ENCODE assay signal across 13 cellular contexts in the genomic region with DNA sequence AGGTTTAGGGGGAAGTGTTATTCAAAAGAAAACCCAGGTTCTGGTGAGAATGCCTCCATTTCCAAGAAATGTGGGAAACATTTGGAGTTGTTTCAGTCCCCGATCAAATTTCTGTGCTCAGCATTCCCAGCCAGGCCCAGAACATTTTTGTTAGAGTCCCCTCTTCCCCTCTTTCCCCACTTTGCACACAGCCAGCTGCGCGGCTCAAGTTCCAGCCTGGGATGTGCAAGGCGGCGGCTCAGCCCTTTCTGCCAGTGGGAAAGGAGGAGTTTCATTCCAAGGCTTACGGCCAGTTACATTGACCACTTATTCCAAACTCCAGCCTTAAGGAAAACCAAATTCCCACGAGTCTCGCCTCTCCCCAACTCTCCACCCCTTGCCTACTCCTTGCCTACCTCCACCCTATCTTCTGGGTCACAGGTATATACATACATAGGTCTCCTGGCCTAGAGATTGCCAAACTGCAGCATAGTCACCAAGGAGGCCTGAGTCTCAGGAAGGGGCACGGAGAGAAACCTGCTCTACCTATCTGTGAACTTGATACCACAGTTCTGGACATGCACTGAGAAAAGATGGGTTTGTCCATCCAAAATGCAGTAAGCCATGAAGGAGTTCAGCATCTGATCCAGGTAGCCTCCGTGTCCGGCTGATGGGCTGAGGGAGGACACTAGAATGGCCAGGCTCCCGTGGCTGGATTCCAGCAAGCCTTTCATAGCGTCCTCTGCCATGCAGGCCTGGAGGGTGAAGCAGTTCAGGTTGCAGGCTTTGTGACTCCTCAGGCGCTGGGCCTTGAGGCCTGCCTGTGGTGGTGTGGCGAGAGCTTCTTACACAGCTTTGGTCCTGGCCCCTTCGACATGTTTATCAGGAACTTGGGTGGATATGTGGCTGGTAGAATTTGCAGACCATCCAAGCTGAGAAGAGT.
DNase-seq lines count a peak whose midpoint lies in the region; ATAC-seq and TF ChIP-seq lines count a peak whose summit lies in the region.
"Had no signal": no experiment of that assay in that cellular context is flagged by ENCODE, and none has a peak within 500 bp of the region (broad histone marks: within the 10 kb centered on the region; RNA-seq: fewer than 3 reads in every experiment).

No MANE protein-coding gene starts in this region.

- H3K56ac ChIP-seq in mesendoderm (ENCODE audit: low read length): no peak overlapping the region

- no peaks in the 10 kb centered on the region for H3K79me1 ChIP-seq in mesendoderm (ENCODE audit: low read length)

- H3K27me3 Mint-ChIP-seq in osteocyte (ENCODE audit: unreplicated experiment): no peaks in the 10 kb centered on the region
- H3K27me3 Mint-ChIP-seq: central memory CD8-positive, alpha-beta T cell had no signal

- no peaks in the 10 kb centered on the region for H3K79me2 ChIP-seq in mesendoderm (ENCODE audit: control insufficient read depth, insufficient read depth, low read length)

- H3K27ac Mint-ChIP-seq in osteocyte (ENCODE audit: unreplicated experiment): peak overlapping the region; percentile 71

- H3K9ac ChIP-seq in mesendoderm (ENCODE audit: low read length): no peak overlapping the region

- no peak overlapping the region for H2BK15ac ChIP-seq in mesendoderm (replicated peaks; ENCODE audit: low read depth)

- 84 to 89% (median 86%) methylated on average over 16 of the region's 16 CpGs for WGBS in heart left ventricle, 4 donors
- WGBS in mesendoderm (ENCODE audit: extremely low coverage, insufficient coverage, low lambda C conversion rate): no CpG with 5 or more reads among the region's 16 CpGs

- H3K4ac ChIP-seq in mesendoderm (ENCODE audit: low read depth, low read length): no peak overlapping the region

- peak in 2 of 4 donors; percentile 11 to 21 for ATAC-seq in heart left ventricle
- ATAC-seq: GM12878 had no signal

- no peak overlapping the region for H2BK5ac ChIP-seq in mesendoderm (ENCODE audit: low read length)

- H3K27me3 ChIP-seq in ascending aorta (no peaks in the 10 kb centered on the region), heart left ventricle (no peaks in the 10 kb centered on the region), vagina (no peaks in the 10 kb centered on the region), WERI-Rb-1 (ENCODE audit: insufficient read depth, low read depth, severe bottlenecking) (no peaks in the 10 kb centered on the region), mesendoderm (ENCODE audit: insufficient read depth, low read length, poor library complexity) (no peaks in the 10 kb centered on the region)

- no peaks in the 10 kb centered on the region for H3K9me3 Mint-ChIP-seq in osteocyte (ENCODE audit: unreplicated experiment)
- H3K9me3 Mint-ChIP-seq: central memory CD8-positive, alpha-beta T cell had no signal

- peaks cover 28 to 64% of the 10 kb centered on the region in 2 donors for H3K4me1 ChIP-seq in ascending aorta
- H3K4me1 ChIP-seq in heart left ventricle: peaks cover 12 to 82% (median 63%) of the 10 kb centered on the region in 12 donors
- H3K4me1 ChIP-seq in vagina: peaks cover 72% of the 10 kb centered on the region
- no peaks in the 10 kb centered on the region for H3K4me1 ChIP-seq in mesendoderm (ENCODE audit: control insufficient read depth, low read depth, low read length)

- H3K4me3 ChIP-seq in ascending aorta: no peak overlapping the region
- no peak overlapping the region for H3K4me3 ChIP-seq in heart left ventricle
- no peak overlapping the region for H3K4me3 ChIP-seq in vagina
- no peak overlapping the region for H3K4me3 ChIP-seq in WERI-Rb-1 (ENCODE audit: low read depth, low read length)
- H3K4me3 ChIP-seq in mesendoderm (ENCODE audit: low read length): no peak overlapping the region
- H3K4me3 ChIP-seq: GM12878 had no signal

- no peaks in the 10 kb centered on the region for H3K36me3 Mint-ChIP-seq in osteocyte (ENCODE audit: unreplicated experiment)

- H4K5ac ChIP-seq in mesendoderm (ENCODE audit: low read length): no peak overlapping the region

- no peak for DNase-seq in ascending aorta (ENCODE audit: low spot score in 2 of 2)
- DNase-seq in heart left ventricle: peak in 1 of 5 donors; percentile 69
- DNase-seq in osteocyte (ENCODE audit: extremely low spot score, unreplicated experiment): no peak
- no peak for DNase-seq in vagina (ENCODE audit: extremely low spot score in 2 of 2)
- no peak for DNase-seq in WERI-Rb-1
- DNase-seq in activated naive CD4-positive, alpha-beta T cell treated with anti-CD3 and anti-CD28 coated beads, Interleukin-2, amount 50 U/mL, for 16 hours: no peak
- DNase-seq in mesendoderm: no peak
- DNase-seq: activated T-cell treated with anti-CD3 and anti-CD28 coated beads, Interleukin-2, amount 50 U/mL, for 1 hour; glutamatergic neuron; NCI-H446 treated with DMSO at 0.1 percent for 48 hours; small intestine had no signal

- peaks cover 71% of the 10 kb centered on the region for H3K4me1 Mint-ChIP-seq in osteocyte (ENCODE audit: unreplicated experiment)

- intact Hi-C loops in ascending aorta (cut with DNase I): no loop called here
- intact Hi-C loops in heart left ventricle (cut with DNase I): loop anchor here in 6 of 10 donors (2.0 to 10.0 kb wide), 7 partner anchors 40 to 155 kb away; a partner anchor contains a TSS
- intact Hi-C loops in vagina (cut with DNase I): loop anchor here (5.0 kb wide), 1 partner anchor 155 kb away; a partner anchor contains a TSS

- H2AK5ac ChIP-seq in mesendoderm (ENCODE audit: low read length): no peak overlapping the region

- TF ChIP-seq POLR2A in heart left ventricle (IDR thresholded peaks at IDR 0.05) (no peak), vagina (IDR thresholded peaks at IDR 0.05) (no peak)

- H3K4me2 ChIP-seq in mesendoderm (ENCODE audit: low read length): no peak overlapping the region

- H4K8ac ChIP-seq in mesendoderm (ENCODE audit: low read depth, low read length): no peak overlapping the region

- H3K23ac ChIP-seq in mesendoderm (ENCODE audit: low read length): no peak overlapping the region

- H3K27ac ChIP-seq in ascending aorta (peak overlapping the region; percentile 57 to 67), heart left ventricle (peak overlapping the region; percentile 20 to 80 (median 70)), vagina (peak overlapping the region; percentile 80), WERI-Rb-1 (no peak overlapping the region), mesendoderm (ENCODE audit: low read depth, low read length) (no peak overlapping the region)

- H3K9me3 ChIP-seq in ascending aorta (no peaks in the 10 kb centered on the region), heart left ventricle (no peaks in the 10 kb centered on the region), vagina (no peaks in the 10 kb centered on the region), WERI-Rb-1 (ENCODE audit: severe bottlenecking) (no peaks in the 10 kb centered on the region)

- TF ChIP-seq CTCF in ascending aorta (IDR thresholded peaks at IDR 0.05) (no peak), heart left ventricle (IDR thresholded peaks at IDR 0.05) (no peak), osteocyte (IDR thresholded peaks at IDR 0.05) (no peak), vagina (IDR thresholded peaks at IDR 0.05) (no peak), WERI-Rb-1 (IDR thresholded peaks at IDR 0.05; ENCODE audit: low read depth, low read length) (no peak)

- no peak overlapping the region for H3K4me3 Mint-ChIP-seq in osteocyte (ENCODE audit: unreplicated experiment)
- H3K4me3 Mint-ChIP-seq: central memory CD8-positive, alpha-beta T cell had no signal

- no peak overlapping the region for H3K18ac ChIP-seq in mesendoderm (ENCODE audit: low read length)

- no peak overlapping the region for H2BK120ac ChIP-seq in mesendoderm (ENCODE audit: low read depth, low read length)

- H3K36me3 ChIP-seq in ascending aorta (no peaks in the 10 kb centered on the region), heart left ventricle (no peaks in the 10 kb centered on the region), vagina (no peaks in the 10 kb centered on the region), WERI-Rb-1 (no peaks in the 10 kb centered on the region), mesendoderm (ENCODE audit: control insufficient read depth, insufficient read depth, low read length) (no peaks in the 10 kb centered on the region)

Comparison
In these comparisons a context has a peak if more than half of its experiments do, and no peak if none do; other contexts are left out.
1. H3K27ac ChIP-seq: peak in ascending aorta (2 of 2), heart left ventricle (12 of 12) and vagina (single experiment); none in WERI-Rb-1 (single experiment) and mesendoderm (single experiment).